Comparison of ENCODE assay signal across 10 cellular contexts in the genomic region with DNA sequence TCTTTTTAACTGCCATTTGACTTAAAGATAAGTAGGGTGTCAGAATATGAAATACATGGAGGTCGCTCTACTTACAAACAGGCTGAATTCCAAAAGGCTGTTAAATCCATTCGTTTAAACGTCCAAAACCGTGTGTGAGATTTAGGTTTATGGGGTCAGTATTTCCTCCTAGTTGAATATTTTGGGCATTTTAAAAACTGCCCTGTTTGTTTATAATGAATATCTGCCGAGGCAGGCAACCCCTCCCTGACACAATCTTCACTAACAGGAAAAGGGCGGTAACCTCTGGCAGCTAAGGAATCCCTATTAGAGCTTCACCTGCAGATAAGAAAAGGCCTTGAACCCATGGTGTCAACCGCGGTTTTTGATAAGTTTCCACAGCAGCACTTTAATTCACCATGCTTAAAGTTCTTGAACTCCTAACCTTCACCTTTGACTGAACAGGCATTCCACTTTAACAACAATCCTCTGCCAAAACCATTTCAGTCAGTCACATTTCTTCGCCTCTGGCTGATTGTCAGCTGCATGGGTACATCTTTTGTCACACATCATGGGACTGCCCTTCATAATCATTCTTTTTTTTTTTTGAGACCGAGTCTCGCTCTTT. TPM values are rescaled to one million over a fixed set of nuclear protein-coding genes. Genes with fewer than 3 reads are reported as not detected.
DNase-seq lines count a peak whose midpoint lies in the region; ATAC-seq and TF ChIP-seq lines count a peak whose summit lies in the region.
"Had no signal": no experiment of that assay in that cellular context is flagged by ENCODE, and none has a peak within 500 bp of the region (broad histone marks: within the 10 kb centered on the region; RNA-seq: fewer than 3 reads in every experiment).

No MANE protein-coding gene starts in this region.

- CTCF ChIA-PET in activated CD4-positive, alpha-beta T cell treated with anti-CD3 and anti-CD28 coated beads, Interleukin-2, amount 10 ng/mL, durations not matched to agents 7 days and 5 days (lab: Charles Lee) = interaction anchor here (1.6 kb wide), 1 partner anchor 18 kb away, joined by 6 read pairs; a partner anchor contains a TSS
- CTCF ChIA-PET in OCI-LY7 (lab: Charles Lee; ENCODE audit: unreplicated experiment) = no interaction called here

- peaks cover 56% of the 10 kb centered on the region for H3K4me1 Mint-ChIP-seq in activated CD4-positive, alpha-beta T cell treated with anti-CD3 and anti-CD28 coated beads, Interleukin-2, amount 10 ng/mL, durations not matched to agents 7 days and 5 days
- H3K4me1 Mint-ChIP-seq in immature natural killer cell = peaks cover 36 to 59% of the 10 kb centered on the region in 2 donors

- no peaks in the 10 kb centered on the region for H3K9me2 ChIP-seq in OCI-LY7 (ENCODE audit: insufficient read depth, low read length)

- H4K20me1 ChIP-seq in OCI-LY7 (ENCODE audit: insufficient read depth, low read length) = no peaks in the 10 kb centered on the region

- WGBS in adrenal gland, 4 donors = 27 to 38% (median 33%) methylated on average over 11 of the region's 11 CpGs

- H2AFZ ChIP-seq in OCI-LY7 (ENCODE audit: low read length) = no peak overlapping the region

- H3K4me3 ChIP-seq in adrenal gland (no peak overlapping the region), thoracic aorta (no peak overlapping the region), OCI-LY7 (ENCODE audit: low read depth, low read length, poor library complexity, severe bottlenecking) (no peak overlapping the region)

- H3K9me3 Mint-ChIP-seq in activated CD4-positive, alpha-beta T cell treated with anti-CD3 and anti-CD28 coated beads, Interleukin-2, amount 10 ng/mL, durations not matched to agents 7 days and 5 days = peaks cover 13% of the 10 kb centered on the region
- H3K9me3 Mint-ChIP-seq in immature natural killer cell = no peaks in the 10 kb centered on the region

- no TSS peak for BruUV-seq in OCI-LY7 (replicated peaks; lab: Mats Ljungman, UMichigan)

- no peak for TF ChIP-seq POLR2A in adrenal gland (IDR thresholded peaks at IDR 0.05)

- TF ChIP-seq CTCF in adrenal gland (IDR thresholded peaks at IDR 0.05) (no peak), thoracic aorta (IDR thresholded peaks at IDR 0.05) (no peak), OCI-LY7 (conservative IDR thresholded peaks at IDR 0.05; ENCODE audit: low read length) (no peak)

- intact Hi-C loops in adrenal gland (cut with DNase I) = no loop called here
- intact Hi-C loops in OCI-LY7 (cut with micrococcal nuclease; ENCODE audit: unreplicated experiment) = no loop called here

- H3K36me3 Mint-ChIP-seq in activated CD4-positive, alpha-beta T cell treated with anti-CD3 and anti-CD28 coated beads, Interleukin-2, amount 10 ng/mL, durations not matched to agents 7 days and 5 days (ENCODE audit: low read depth) = peaks cover 50% of the 10 kb centered on the region
- H3K36me3 Mint-ChIP-seq in immature natural killer cell = peaks cover 0 to 8% (median 3%) of the 10 kb centered on the region in 3 donors

- POLR2A ChIA-PET in activated CD4-positive, alpha-beta T cell treated with anti-CD3 and anti-CD28 coated beads, Interleukin-2, amount 10 ng/mL, durations not matched to agents 7 days and 5 days (lab: Charles Lee) = interaction anchor here (1.0 kb wide), 1 partner anchor 18 kb away, joined by 4 read pairs; a partner anchor contains a TSS
- POLR2A ChIA-PET in OCI-LY7 (lab: Charles Lee) = interaction anchor here (0.8 to 0.9 kb wide), 2 partner anchors 16 to 17 kb away, joined by 3 read pairs; no protein-coding TSS in a partner anchor

- H3K27ac Mint-ChIP-seq in activated CD4-positive, alpha-beta T cell treated with anti-CD3 and anti-CD28 coated beads, Interleukin-2, amount 10 ng/mL, durations not matched to agents 7 days and 5 days = peak overlapping the region; percentile 70
- peak overlapping the region in 5 of 6 donors; percentile 37 to 68 (median 60) for H3K27ac Mint-ChIP-seq in immature natural killer cell

- H3K27me3 ChIP-seq in adrenal gland (no peaks in the 10 kb centered on the region), thoracic aorta (replicated peaks; ENCODE audit: insufficient read depth) (no peaks in the 10 kb centered on the region)

- H3K4me1 ChIP-seq in adrenal gland (replicated peaks in 1 of 2) (peaks cover 29 to 31% of the 10 kb centered on the region in 2 donors), thoracic aorta (ENCODE audit: control insufficient read depth in 1 of 2, low read depth in 2 of 2) (peaks cover 27 to 53% of the 10 kb centered on the region in 2 donors), OCI-LY7 (ENCODE audit: insufficient read depth, low read length, poor library complexity, severe bottlenecking) (no peaks in the 10 kb centered on the region)

- H3K27ac ChIP-seq in adrenal gland = peak overlapping the region in 3 of 5 donors; percentile 43 to 48 (median 46)
- peak overlapping the region; percentile 49 to 85 for H3K27ac ChIP-seq in thoracic aorta
- H3K27ac ChIP-seq in OCI-LY7 (ENCODE audit: low read depth, low read length, poor library complexity, severe bottlenecking) = no peak overlapping the region

- DNase-seq in activated CD4-positive, alpha-beta T cell treated with anti-CD3 and anti-CD28 coated beads, Interleukin-2, amount 10 ng/mL, durations not matched to agents 7 days and 5 days = no peak
- no peak for DNase-seq in activated CD4-positive, alpha-beta T cell treated with anti-CD3 and anti-CD28 coated beads for 48 hours
- DNase-seq in adrenal gland (no peak), immature natural killer cell (no peak), thoracic aorta (ENCODE audit: low spot score) (no peak), NCI-H146 (lab: John Stamatoyannopoulos, UW) (no peak), OCI-LY7 (ENCODE audit: low spot score) (no peak)
- DNase-seq: activated gamma-delta T cell treated with Interleukin-2 at 50 U/mL for 16 hours, NCI-H1436 had no signal

- no peak overlapping the region for H3K4me2 ChIP-seq in OCI-LY7 (ENCODE audit: low read length)

- peaks cover 10% of the 10 kb centered on the region; the same call in 1 of the 2 replicates for H3K79me2 ChIP-seq in OCI-LY7 (ENCODE audit: insufficient read depth, low read depth, low read length)

- no peaks in the 10 kb centered on the region for H3K36me3 ChIP-seq in adrenal gland (replicated peaks in 1 of 2)
- H3K36me3 ChIP-seq in thoracic aorta = no peaks in the 10 kb centered on the region
- no peaks in the 10 kb centered on the region for H3K36me3 ChIP-seq in OCI-LY7 (ENCODE audit: insufficient read depth, low read length)

- peak overlapping the region; percentile 15 for H3K4me3 Mint-ChIP-seq in activated CD4-positive, alpha-beta T cell treated with anti-CD3 and anti-CD28 coated beads, Interleukin-2, amount 10 ng/mL, durations not matched to agents 7 days and 5 days
- H3K4me3 Mint-ChIP-seq in immature natural killer cell = peak overlapping the region; percentile 6 to 39 (median 30)

- no peak for ATAC-seq in thoracic aorta (ENCODE audit: insufficient number of reproducible peaks, low FRiP score, low read depth)
- no peak for ATAC-seq in GM19452 (IDR thresholded peaks at IDR 0.05; ENCODE audit: unreplicated experiment)

- H3K27me3 Mint-ChIP-seq in activated CD4-positive, alpha-beta T cell treated with anti-CD3 and anti-CD28 coated beads, Interleukin-2, amount 10 ng/mL, durations not matched to agents 7 days and 5 days = no peaks in the 10 kb centered on the region
- H3K27me3 Mint-ChIP-seq in immature natural killer cell (ENCODE audit: low read depth in 3 of 3) = no peaks in the 10 kb centered on the region

- no peaks in the 10 kb centered on the region for H3K9me3 ChIP-seq in adrenal gland (replicated peaks in 1 of 3)
- no peaks in the 10 kb centered on the region for H3K9me3 ChIP-seq in thoracic aorta
- H3K9me3 ChIP-seq in OCI-LY7 (ENCODE audit: low read length) = no peaks in the 10 kb centered on the region; the same call in 1 of the 2 replicates

RNA-seq across cellular contexts. Expression of a gene that starts 17.8 kb away (rescaled TPM):
- total RNA-seq in activated CD4-positive, alpha-beta T cell treated with anti-CD3 and anti-CD28 coated beads, Interleukin-2, amount 10 ng/mL, durations not matched to agents 7 days and 5 days = 10 to 100 TPM; 54.9 to 58.3 TPM
- total RNA-seq in adrenal gland (10 to 100 TPM; 40.1 to 66.9 (median 49.9) TPM), thoracic aorta (10 to 100 TPM; 69.3 to 88.5 TPM), OCI-LY7 (2022) (11.3 and 11.9 TPM in 2 replicates)
- polyA plus RNA-seq in adrenal gland (10 to 100 TPM; 17.6 to 36.8 (median 35.6) TPM), immature natural killer cell (10 to 100 TPM; 14.4 to 35.7 (median 18.7) TPM)
- 4.9 and 7.1 TPM in 2 replicates for total RNA-seq in OCI-LY7 (2014; rRNA removed; shearing (Covaris generic))

RNA-seq across cellular contexts. Expression of a gene that starts 18.0 kb away (rescaled TPM):
- total RNA-seq in activated CD4-positive, alpha-beta T cell treated with anti-CD3 and anti-CD28 coated beads, Interleukin-2, amount 10 ng/mL, durations not matched to agents 7 days and 5 days = 10 to 100 TPM; 25.1 to 27.9 TPM
- total RNA-seq in adrenal gland = 100 to 1,000 TPM in 3 of 8 donors, 10 to 100 TPM in 5; 51.2 to 154 (median 97.6) TPM
- polyA plus RNA-seq in adrenal gland = 10 to 100 TPM; 65.1 to 94.4 (median 81.4) TPM
- polyA plus RNA-seq in immature natural killer cell = 10 to 100 TPM; 21.9 to 36.6 (median 32.5) TPM
- 10 to 100 TPM in 1 of 2 donors, 1 to 10 TPM in 1; 8.7 to 13.8 TPM for total RNA-seq in thoracic aorta
- total RNA-seq in OCI-LY7 (2014; rRNA removed; shearing (Covaris generic)) = 8.4 and 11.9 TPM in 2 replicates
- total RNA-seq in OCI-LY7 (2022) = 21.4 and 23.4 TPM in 2 replicates
